In genomic region chr4:26583865-26584652, GRCh38 we compare ENCODE assay signal across 1 cellular context.
TF ChIP-seq lines count a peak whose summit lies in the region.

TSS of gene TBC1D19 (plus strand) at chr4:26584084. CDS start at chr4:26584194, 110 bp downstream.

TF ChIP-seq in HepG2, 621 proteins besides CTCF, POLR2A, EP300 and RAD21 (continued from another document and continues in another):
- TF ChIP-seq ZBTB44 (CRISPR knock-in tag; IDR thresholded peaks at IDR 0.05) (no peak; the same call in 1 of the 2 replicates), ATAD3A (CRISPR knock-in tag; IDR thresholded peaks at IDR 0.05) (no peak), U2AF2 (IDR thresholded peaks at IDR 0.05; ENCODE audit: low read depth, low read length) (no peak), KLF15 (CRISPR knock-in tag; IDR thresholded peaks at IDR 0.05; ENCODE audit: borderline replicate concordance) (no peak), ATF2 (CRISPR knock-in tag; IDR thresholded peaks at IDR 0.05) (peak; percentile 78), SIN3B (IDR thresholded peaks at IDR 0.05; ENCODE audit: low read length) (peak; percentile 87), ZSCAN20 (CRISPR knock-in tag; IDR thresholded peaks at IDR 0.05; ENCODE audit: borderline replicate concordance) (peak; percentile 13; the same call in 1 of the 2 replicates), MXD4 (CRISPR knock-in tag; IDR thresholded peaks at IDR 0.05) (peak; percentile 75; the same call in 1 of the 2 replicates), PCBP2 (optimal IDR thresholded peaks at IDR 0.05; ENCODE audit: low read depth, low read length, poor library complexity, severe bottlenecking) (no peak), ZNF605 (CRISPR knock-in tag; IDR thresholded peaks at IDR 0.05) (peak; percentile 86; the same call in 1 of the 2 replicates), ADNP (CRISPR knock-in tag; IDR thresholded peaks at IDR 0.05) (no peak; the same call in 1 of the 2 replicates), NR2F1 (CRISPR knock-in tag; IDR thresholded peaks at IDR 0.05) (0 out of 4 replicates have a peak, but pooled peaks of 1 of the 2 experiments have one; percentile 36), ZSCAN22 (CRISPR knock-in tag; IDR thresholded peaks at IDR 0.05) (no peak), ZNF460 (CRISPR knock-in tag; IDR thresholded peaks at IDR 0.05; ENCODE audit: borderline replicate concordance) (no peak; the same call in 1 of the 2 replicates), MAF1 (CRISPR knock-in tag; IDR thresholded peaks at IDR 0.05; ENCODE audit: borderline replicate concordance) (0 out of 2 replicates have a peak, but pooled peaks have one; percentile 69), PRMT3 (CRISPR knock-in tag; IDR thresholded peaks at IDR 0.05; ENCODE audit: borderline replicate concordance, low read depth) (0 out of 2 replicates have a peak, but pooled peaks have one; percentile 48), ELF3 (CRISPR knock-in tag; IDR thresholded peaks at IDR 0.05) (peak; percentile 71; the same call in 1 of the 2 replicates), ZBTB25 (CRISPR knock-in tag; IDR thresholded peaks at IDR 0.05) (peak; percentile 68; the same call in 1 of the 2 replicates), REL (CRISPR knock-in tag; conservative IDR thresholded peaks at IDR 0.05) (no peak), EHMT2 (IDR thresholded peaks at IDR 0.05; ENCODE audit: borderline replicate concordance, low read depth, low read length) (peak; percentile 99), KDM4B (CRISPR knock-in tag; IDR thresholded peaks at IDR 0.05) (no peak), SIX4 (CRISPR knock-in tag; IDR thresholded peaks at IDR 0.05) (peak; percentile 43; the same call in 1 of the 2 replicates), REST (IDR thresholded peaks at IDR 0.05; ENCODE audit: borderline replicate concordance in 1 of 2, low read depth in 1 of 2, low read length in 2 of 2) (no peak), TOE1 (CRISPR knock-in tag; IDR thresholded peaks at IDR 0.05) (no peak; the same call in 1 of the 2 replicates), REXO4 (CRISPR knock-in tag; IDR thresholded peaks at IDR 0.05; ENCODE audit: borderline replicate concordance) (no peak), TBX3 (IDR thresholded peaks at IDR 0.05; ENCODE audit: borderline replicate concordance) (peak; percentile 63; the same call in 1 of the 2 replicates), SMAD1 (CRISPR knock-in tag; IDR thresholded peaks at IDR 0.05; ENCODE audit: borderline replicate concordance, low read depth) (no peak), IRX3 (CRISPR knock-in tag; IDR thresholded peaks at IDR 0.05; ENCODE audit: borderline replicate concordance, low read depth) (0 out of 2 replicates have a peak, but pooled peaks have one; percentile 29), ZC3H13 (CRISPR knock-in tag; IDR thresholded peaks at IDR 0.05) (no peak), ZFP36 (IDR thresholded peaks at IDR 0.05; ENCODE audit: borderline replicate concordance, low read depth, low read length, partially characterized antibody) (no peak), DNMT1 (CRISPR knock-in tag; IDR thresholded peaks at IDR 0.05) (peak; percentile 65; the same call in 1 of the 2 replicates), GMEB1 (CRISPR knock-in tag; IDR thresholded peaks at IDR 0.05; ENCODE audit: borderline replicate concordance) (peak; percentile 70; the same call in 1 of the 2 replicates), MLXIP (CRISPR knock-in tag; IDR thresholded peaks at IDR 0.05; ENCODE audit: borderline replicate concordance) (no peak), CBX2 (IDR thresholded peaks at IDR 0.05; ENCODE audit: low read depth, low read length) (peak; percentile 72; the same call in 1 of the 2 replicates), CBX2 (CRISPR knock-in tag; IDR thresholded peaks at IDR 0.05; ENCODE audit: low read depth) (no peak), RELA (CRISPR knock-in tag; IDR thresholded peaks at IDR 0.05) (0 out of 2 replicates have a peak, but pooled peaks have one; percentile 42), FOSL1 (CRISPR knock-in tag; IDR thresholded peaks at IDR 0.05; ENCODE audit: borderline replicate concordance) (no peak), ZNF362 (CRISPR knock-in tag; IDR thresholded peaks at IDR 0.05; ENCODE audit: borderline replicate concordance) (peak; percentile 54; the same call in 1 of the 2 replicates), HMGXB4 (CRISPR knock-in tag; IDR thresholded peaks at IDR 0.05; ENCODE audit: borderline replicate concordance in 1 of 2, low read depth in 1 of 2) (peak; percentile 80 to 91), ZNF143 (CRISPR knock-in tag; IDR thresholded peaks at IDR 0.05) (peak; percentile 35; the same call in 1 of the 2 replicates), CENPT (CRISPR knock-in tag; IDR thresholded peaks at IDR 0.05; ENCODE audit: low read depth) (no peak), ZKSCAN5 (CRISPR knock-in tag; IDR thresholded peaks at IDR 0.05) (no peak), ZBTB43 (CRISPR knock-in tag; conservative IDR thresholded peaks at IDR 0.05) (no peak)
